20 cellular contexts compared by ENCODE assay signal in the genomic region with DNA sequence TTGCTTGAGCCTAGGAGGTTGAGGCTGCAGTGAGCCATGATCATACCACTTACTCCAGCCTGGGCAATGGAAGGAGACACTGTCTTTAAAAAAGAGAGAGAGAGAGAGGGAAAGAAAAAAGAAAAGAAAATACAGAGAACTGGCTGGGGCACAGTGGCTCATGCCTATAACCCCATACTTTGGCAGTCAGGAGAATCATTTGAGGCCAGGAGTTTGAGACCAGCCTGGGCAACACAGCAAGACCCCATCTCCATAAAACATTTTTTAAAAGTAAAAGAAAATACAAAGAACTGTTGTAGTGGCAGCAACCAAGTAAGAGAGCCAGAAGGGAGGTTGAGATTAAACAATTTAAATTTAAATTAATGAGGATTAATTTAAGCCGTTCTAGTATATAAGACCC.
"Had no signal": no experiment of that assay in that cellular context is flagged by ENCODE, and none has a peak within 500 bp of the region (broad histone marks: within the 10 kb centered on the region; RNA-seq: fewer than 3 reads in every experiment).

No MANE protein-coding gene starts in this region.

- DNase-seq: Karpas-422, KG1, MG63, NCI-H1092, NCI-H1105 treated with DMSO at 0.1 percent for 48 hours, NCI-H1417 treated with DMSO at 0.1 percent for 48 hours, NCI-H146, NCI-H1694 treated with DMSO at 0.1 percent for 48 hours, NCI-H1930, NCI-H2081, NCI-H2107, NCI-H2227 treated with DMSO at 0.1 percent for 48 hours, NCI-H524, NCI-H526 treated with DMSO at 0.1 percent for 48 hours, NCI-H774, Right ventricle myocardium superior, RPMI8226, SIG-M5 had no signal

- H3K4me1 ChIP-seq: SJSA1 had no signal

- H3K9me3 ChIP-seq: MG63, SJSA1 had no signal

- H3K27me3 ChIP-seq: MG63, SJSA1 had no signal

- H3K27ac ChIP-seq: SJSA1, SK-N-MC had no signal

- H3K36me3 ChIP-seq: MG63, SJSA1 had no signal

- H3K4me3 ChIP-seq: MG63, SJSA1, SK-N-MC had no signal
